ENCODE assay signal across 9 cellular contexts in the genomic region with DNA sequence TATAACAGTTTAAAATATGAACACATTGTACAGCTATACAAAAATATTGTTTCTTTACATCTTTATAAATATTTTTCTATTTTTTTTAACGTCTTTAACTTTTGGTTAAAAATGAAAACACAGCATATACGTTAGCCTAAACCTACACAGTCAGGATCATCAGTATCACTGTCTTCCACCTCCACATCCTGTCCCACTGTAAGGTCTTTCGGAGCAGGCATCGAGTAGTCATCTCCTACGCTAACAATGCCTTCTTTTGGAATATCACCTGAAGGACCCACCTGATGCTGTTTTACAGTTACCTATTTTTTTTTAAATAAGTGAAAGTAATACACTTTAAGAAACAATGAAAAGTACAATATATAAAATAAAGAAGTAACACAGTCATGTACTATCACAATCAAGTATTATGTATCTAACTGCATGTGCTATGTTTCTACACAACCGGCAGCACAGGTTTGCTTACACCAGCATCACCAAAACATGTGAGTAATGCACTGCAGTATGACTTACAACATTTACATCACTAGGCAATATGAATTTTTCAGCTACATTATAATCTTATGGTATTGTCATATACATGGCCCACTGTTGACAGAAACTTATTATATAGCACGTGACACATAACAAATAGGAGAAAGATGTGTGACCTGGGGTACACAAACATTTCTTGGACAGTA.
DNase-seq lines count a peak whose midpoint lies in the region; FAIRE-seq and TF ChIP-seq lines count a peak whose summit lies in the region.
"Had no signal": no experiment of that assay in that cellular context is flagged by ENCODE, and none has a peak within 500 bp of the region (broad histone marks: within the 10 kb centered on the region; RNA-seq: fewer than 3 reads in every experiment).

No MANE protein-coding gene starts in this region.

- H3K36me3 ChIP-seq in esophagus squamous epithelium (peaks cover 0 to 3% (median 0%) of the 10 kb centered on the region in 3 donors), H7 (replicated peaks; ENCODE audit: control insufficient read depth, insufficient read depth, low read length) (no peaks in the 10 kb centered on the region), vagina (peaks cover 0 to 4% of the 10 kb centered on the region in 2 donors)
- H3K36me3 ChIP-seq: sigmoid colon had no signal

- peaks cover 23% of the 10 kb centered on the region for H3K4me1 Mint-ChIP-seq in T-helper 1 cell treated with Interleukin-12 subunit alpha and Interleukin-12 subunit beta and Interleukin-4 antibody, amounts not matched to agents 30 μg/mL and 1 μg/mL, for 36 hours (ENCODE audit: low read depth)

- FAIRE-seq in H54 (lab: Jason Lieb, UNC), result peak; percentile 33

- TF ChIP-seq POLR2A in H54 (IDR thresholded peaks at IDR 0.05; ENCODE audit: low read depth, low read length) (no peak), esophagus squamous epithelium (IDR thresholded peaks at IDR 0.05) (no peak), vagina (IDR thresholded peaks at IDR 0.05) (no peak)

- H3K9me3 Mint-ChIP-seq in T-helper 1 cell treated with Interleukin-12 subunit alpha and Interleukin-12 subunit beta and Interleukin-4 antibody, amounts not matched to agents 30 μg/mL and 1 μg/mL, for 36 hours, result peaks cover 5% of the 10 kb centered on the region

- no peaks in the 10 kb centered on the region for H3K4me1 ChIP-seq in esophagus squamous epithelium
- no peaks in the 10 kb centered on the region for H3K4me1 ChIP-seq in vagina

- TF ChIP-seq CTCF in fibroblast of pulmonary artery (IDR thresholded peaks at IDR 0.05; ENCODE audit: low read length, missing control alignments) (no peak), esophagus squamous epithelium (IDR thresholded peaks at IDR 0.05) (no peak), vagina (IDR thresholded peaks at IDR 0.05) (no peak)

- peaks cover 14% of the 10 kb centered on the region for H3K36me3 Mint-ChIP-seq in T-helper 1 cell treated with Interleukin-12 subunit alpha and Interleukin-12 subunit beta and Interleukin-4 antibody, amounts not matched to agents 30 μg/mL and 1 μg/mL, for 36 hours (ENCODE audit: low read depth)

- H3K4me3 ChIP-seq in fibroblast of pulmonary artery (replicated peaks; ENCODE audit: low read depth, low read length), result no peak overlapping the region
- H3K4me3 ChIP-seq in esophagus squamous epithelium, result no peak overlapping the region
- no peak overlapping the region for H3K4me3 ChIP-seq in H7 (ENCODE audit: insufficient read depth, low read depth, low read length)
- no peak overlapping the region for H3K4me3 ChIP-seq in vagina
- H3K4me3 ChIP-seq: sigmoid colon had no signal

- peaks cover 0 to 6% (median 0%) of the 10 kb centered on the region in 3 donors for H3K9me3 ChIP-seq in esophagus squamous epithelium
- H3K9me3 ChIP-seq in vagina, result no peaks in the 10 kb centered on the region
- H3K9me3 ChIP-seq: sigmoid colon had no signal

- no peaks in the 10 kb centered on the region for H3K27me3 Mint-ChIP-seq in T-helper 1 cell treated with Interleukin-12 subunit alpha and Interleukin-12 subunit beta and Interleukin-4 antibody, amounts not matched to agents 30 μg/mL and 1 μg/mL, for 36 hours (ENCODE audit: low read depth)

- WGBS in esophagus squamous epithelium, 2 donors, result 76% methylated on average over 7 of the region's 7 CpGs

- DNase-seq in Daoy (ENCODE audit: low read depth) (peak; percentile 11), H54 (ENCODE audit: insufficient read length, low spot score) (no peak), fibroblast of pulmonary artery (ENCODE audit: low read depth) (peak; percentile 69), esophagus squamous epithelium (lab: John Stamatoyannopoulos, UW) (no peak), NCI-H2029 (lab: John Stamatoyannopoulos, UW) (no peak), H7 (no peak), vagina (ENCODE audit: extremely low spot score in 2 of 2) (no peak)
- DNase-seq: sigmoid colon had no signal

- H3K27ac ChIP-seq in esophagus squamous epithelium, result no peak overlapping the region
- no peak overlapping the region for H3K27ac ChIP-seq in vagina
- H3K27ac ChIP-seq: sigmoid colon had no signal

- peak overlapping the region; percentile 49 for H3K4me3 Mint-ChIP-seq in T-helper 1 cell treated with Interleukin-12 subunit alpha and Interleukin-12 subunit beta and Interleukin-4 antibody, amounts not matched to agents 30 μg/mL and 1 μg/mL, for 36 hours

- H3K27me3 ChIP-seq in esophagus squamous epithelium, result no peaks in the 10 kb centered on the region
- H3K27me3 ChIP-seq in H7 (ENCODE audit: control insufficient read depth, insufficient read depth, low read length), result no peaks in the 10 kb centered on the region
- no peaks in the 10 kb centered on the region for H3K27me3 ChIP-seq in vagina
- H3K27me3 ChIP-seq: sigmoid colon had no signal

- H3K27ac Mint-ChIP-seq in T-helper 1 cell treated with Interleukin-12 subunit alpha and Interleukin-12 subunit beta and Interleukin-4 antibody, amounts not matched to agents 30 μg/mL and 1 μg/mL, for 36 hours, result peak overlapping the region; percentile 87

- intact Hi-C loops in esophagus squamous epithelium (cut with DNase I) (no loop called here), vagina (cut with DNase I) (no loop called here)

Comparison
In these comparisons a context has a peak if more than half of its experiments do, and no peak if none do; other contexts are left out.
1. DNase-seq: peak in Daoy (single experiment) and fibroblast of pulmonary artery (single experiment); none in H54 (single experiment), esophagus squamous epithelium (single experiment), NCI-H2029 (single experiment), H7 (single experiment) and vagina (0 of 2).